ENCODE assay signal across 26 cellular contexts in the genomic region with DNA sequence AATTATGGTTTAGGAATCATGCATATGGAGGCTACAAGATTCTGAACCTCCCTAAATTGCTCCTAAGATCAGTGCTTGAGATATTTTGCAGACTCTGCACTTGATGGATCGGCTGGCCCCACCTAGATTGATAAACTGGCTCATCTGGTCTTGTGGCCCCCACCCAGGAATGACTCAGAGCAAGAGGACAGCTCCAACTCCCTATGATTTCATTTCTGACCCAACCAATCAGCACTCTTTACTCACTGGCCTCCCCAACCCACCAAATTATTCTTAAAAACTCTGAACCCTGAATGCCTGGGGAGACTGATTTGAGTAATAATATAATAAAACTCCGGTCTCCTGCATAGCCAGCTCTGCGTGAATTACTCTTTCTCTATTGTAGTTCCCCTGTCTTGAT.
"Had no signal": no experiment of that assay in that cellular context is flagged by ENCODE, and none has a peak within 500 bp of the region (broad histone marks: within the 10 kb centered on the region; RNA-seq: fewer than 3 reads in every experiment).

No MANE protein-coding gene starts in this region.

- ATAC-seq: gastrocnemius medialis; left lung; naive thymus-derived CD8-positive, alpha-beta T cell; psoas muscle; right cardiac atrium; stimulated activated memory B cell treated with anti-CD40 and anti-IgM and Interleukin-4, amounts not matched to agents 10 μg/mL and 1 μg/mL and 100 μg/mL, for 72 hours; stimulated activated naive CD8-positive, alpha-beta T cell treated with anti-CD3 and anti-CD28 coated beads, Interleukin-15, Interleukin-2, amounts not matched to agents 100 U/mL and 50 U/mL, for 24 hours had no signal

- H3K4me1 ChIP-seq: colonic mucosa, gastrocnemius medialis, left lung, psoas muscle, sigmoid colon, spleen, testis, tibial artery, upper lobe of left lung had no signal

- FAIRE-seq: kidney, urothelium cell line had no signal

- DNase-seq: colonic mucosa; effector CD8-positive, alpha-beta T cell; endodermal cell; erythroblast; foreskin fibroblast; gastrocnemius medialis; head of caudate nucleus; kidney; left lung; naive thymus-derived CD8-positive, alpha-beta T cell; nephron progenitor cell; nucleus accumbens; posterior cingulate gyrus; psoas muscle; sigmoid colon; spleen; stimulated activated CD4-positive, alpha-beta T cell treated with anti-CD3 and anti-CD28 coated beads, Interleukin-4, amount 100 ng/mL, for 4 hours; stimulated activated naive CD8-positive, alpha-beta T cell treated with anti-CD3 and anti-CD28 coated beads, Interleukin-15, Interleukin-2, amounts not matched to agents 100 U/mL and 50 U/mL, for 24 hours; substantia nigra; testis; tibial artery; upper lobe of left lung had no signal

- H3K27me3 ChIP-seq: colonic mucosa, gastrocnemius medialis, hepatocyte, left lung, sigmoid colon, spleen, testis, tibial artery, upper lobe of left lung had no signal

- H3K79me2 ChIP-seq: hepatocyte had no signal

- H3K4me2 ChIP-seq: hepatocyte had no signal

- H3K27ac ChIP-seq: colonic mucosa, gastrocnemius medialis, hepatocyte, left lung, psoas muscle, sigmoid colon, spleen, testis, tibial artery, upper lobe of left lung had no signal

- H3K4me3 ChIP-seq: colonic mucosa, gastrocnemius medialis, hepatocyte, left lung, psoas muscle, sigmoid colon, spleen, testis, tibial artery, upper lobe of left lung had no signal

- H3K9me3 ChIP-seq: colonic mucosa, gastrocnemius medialis, sigmoid colon, testis, tibial artery had no signal

- H3K36me3 ChIP-seq: colonic mucosa, gastrocnemius medialis, left lung, sigmoid colon, spleen, tibial artery, upper lobe of left lung had no signal

- H2AFZ ChIP-seq: hepatocyte had no signal
